In genomic region chr9:134644715-134645606, GRCh38 we compare ENCODE assay signal across 1 cellular context.
A peak's percentile ranks its signal among the peaks of the same experiment; 100 is the strongest.
TF ChIP-seq lines count a peak whose summit lies in the region.

No MANE protein-coding gene starts in this region.

TF ChIP-seq in HEK293, 187 proteins besides CTCF, POLR2A, EP300 and RAD21 (continued from another document and continues in another):
- TF ChIP-seq TSHZ1 (tag by site-specific recombination; IDR thresholded peaks at IDR 0.05; ENCODE audit: borderline replicate concordance) (peak; percentile 13; the same call in 1 of the 2 replicates), SP2 (tag by site-specific recombination; IDR thresholded peaks at IDR 0.05) (peak; percentile 39; the same call in 1 of the 2 replicates), ZBTB20 (tag by site-specific recombination; IDR thresholded peaks at IDR 0.05) (0 out of 2 replicates have a peak, but pooled peaks have one; percentile 23), ZBTB21 (tag by site-specific recombination; IDR thresholded peaks at IDR 0.05) (peak; percentile 47; the same call in 1 of the 2 replicates), ZNF280C (tag by site-specific recombination; IDR thresholded peaks at IDR 0.05) (no peak), KLF10 (tag by site-specific recombination; IDR thresholded peaks at IDR 0.05) (peak; percentile 28; the same call in 1 of the 2 replicates), ZNF335 (tag by site-specific recombination; conservative IDR thresholded peaks at IDR 0.05) (peak; percentile 41), ZNF600 (tag by site-specific recombination; IDR thresholded peaks at IDR 0.05) (peak; percentile 93), ZNF76 (tag by site-specific recombination; IDR thresholded peaks at IDR 0.05; ENCODE audit: borderline replicate concordance, low read depth) (peak; percentile 50; the same call in 1 of the 2 replicates), ZNF214 (tag by site-specific recombination; IDR thresholded peaks at IDR 0.05; ENCODE audit: borderline replicate concordance) (no peak), ZNF394 (tag by site-specific recombination; IDR thresholded peaks at IDR 0.05; ENCODE audit: borderline replicate concordance) (peak; percentile 43; the same call in 1 of the 2 replicates), ZNF623 (tag by site-specific recombination; IDR thresholded peaks at IDR 0.05) (0 out of 2 replicates have a peak, but pooled peaks have one; percentile 12), PRDM1 (tag by site-specific recombination; IDR thresholded peaks at IDR 0.05) (peak; percentile 76), ZNF366 (tag by site-specific recombination; conservative IDR thresholded peaks at IDR 0.05) (peak; percentile 56; the same call in 1 of the 2 replicates), ZBTB17 (tag by site-specific recombination; IDR thresholded peaks at IDR 0.05) (no peak), ZNF24 (tag by site-specific recombination; IDR thresholded peaks at IDR 0.05) (peak; percentile 48; the same call in 1 of the 2 replicates), RBAK (tag by site-specific recombination; IDR thresholded peaks at IDR 0.05) (no peak)
- TF ChIP-seq, protein P1, sequence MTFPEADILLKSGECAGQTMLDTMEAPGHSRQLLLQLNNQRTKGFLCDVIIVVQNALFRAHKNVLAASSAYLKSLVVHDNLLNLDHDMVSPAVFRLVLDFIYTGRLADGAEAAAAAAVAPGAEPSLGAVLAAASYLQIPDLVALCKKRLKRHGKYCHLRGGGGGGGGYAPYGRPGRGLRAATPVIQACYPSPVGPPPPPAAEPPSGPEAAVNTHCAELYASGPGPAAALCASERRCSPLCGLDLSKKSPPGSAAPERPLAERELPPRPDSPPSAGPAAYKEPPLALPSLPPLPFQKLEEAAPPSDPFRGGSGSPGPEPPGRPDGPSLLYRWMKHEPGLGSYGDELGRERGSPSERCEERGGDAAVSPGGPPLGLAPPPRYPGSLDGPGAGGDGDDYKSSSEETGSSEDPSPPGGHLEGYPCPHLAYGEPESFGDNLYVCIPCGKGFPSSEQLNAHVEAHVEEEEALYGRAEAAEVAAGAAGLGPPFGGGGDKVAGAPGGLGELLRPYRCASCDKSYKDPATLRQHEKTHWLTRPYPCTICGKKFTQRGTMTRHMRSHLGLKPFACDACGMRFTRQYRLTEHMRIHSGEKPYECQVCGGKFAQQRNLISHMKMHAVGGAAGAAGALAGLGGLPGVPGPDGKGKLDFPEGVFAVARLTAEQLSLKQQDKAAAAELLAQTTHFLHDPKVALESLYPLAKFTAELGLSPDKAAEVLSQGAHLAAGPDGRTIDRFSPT (tag by site-specific recombination; IDR thresholded peaks at IDR 0.05): 0 out of 2 replicates have a peak, but pooled peaks have one; percentile 9
- TF ChIP-seq, protein P2, sequence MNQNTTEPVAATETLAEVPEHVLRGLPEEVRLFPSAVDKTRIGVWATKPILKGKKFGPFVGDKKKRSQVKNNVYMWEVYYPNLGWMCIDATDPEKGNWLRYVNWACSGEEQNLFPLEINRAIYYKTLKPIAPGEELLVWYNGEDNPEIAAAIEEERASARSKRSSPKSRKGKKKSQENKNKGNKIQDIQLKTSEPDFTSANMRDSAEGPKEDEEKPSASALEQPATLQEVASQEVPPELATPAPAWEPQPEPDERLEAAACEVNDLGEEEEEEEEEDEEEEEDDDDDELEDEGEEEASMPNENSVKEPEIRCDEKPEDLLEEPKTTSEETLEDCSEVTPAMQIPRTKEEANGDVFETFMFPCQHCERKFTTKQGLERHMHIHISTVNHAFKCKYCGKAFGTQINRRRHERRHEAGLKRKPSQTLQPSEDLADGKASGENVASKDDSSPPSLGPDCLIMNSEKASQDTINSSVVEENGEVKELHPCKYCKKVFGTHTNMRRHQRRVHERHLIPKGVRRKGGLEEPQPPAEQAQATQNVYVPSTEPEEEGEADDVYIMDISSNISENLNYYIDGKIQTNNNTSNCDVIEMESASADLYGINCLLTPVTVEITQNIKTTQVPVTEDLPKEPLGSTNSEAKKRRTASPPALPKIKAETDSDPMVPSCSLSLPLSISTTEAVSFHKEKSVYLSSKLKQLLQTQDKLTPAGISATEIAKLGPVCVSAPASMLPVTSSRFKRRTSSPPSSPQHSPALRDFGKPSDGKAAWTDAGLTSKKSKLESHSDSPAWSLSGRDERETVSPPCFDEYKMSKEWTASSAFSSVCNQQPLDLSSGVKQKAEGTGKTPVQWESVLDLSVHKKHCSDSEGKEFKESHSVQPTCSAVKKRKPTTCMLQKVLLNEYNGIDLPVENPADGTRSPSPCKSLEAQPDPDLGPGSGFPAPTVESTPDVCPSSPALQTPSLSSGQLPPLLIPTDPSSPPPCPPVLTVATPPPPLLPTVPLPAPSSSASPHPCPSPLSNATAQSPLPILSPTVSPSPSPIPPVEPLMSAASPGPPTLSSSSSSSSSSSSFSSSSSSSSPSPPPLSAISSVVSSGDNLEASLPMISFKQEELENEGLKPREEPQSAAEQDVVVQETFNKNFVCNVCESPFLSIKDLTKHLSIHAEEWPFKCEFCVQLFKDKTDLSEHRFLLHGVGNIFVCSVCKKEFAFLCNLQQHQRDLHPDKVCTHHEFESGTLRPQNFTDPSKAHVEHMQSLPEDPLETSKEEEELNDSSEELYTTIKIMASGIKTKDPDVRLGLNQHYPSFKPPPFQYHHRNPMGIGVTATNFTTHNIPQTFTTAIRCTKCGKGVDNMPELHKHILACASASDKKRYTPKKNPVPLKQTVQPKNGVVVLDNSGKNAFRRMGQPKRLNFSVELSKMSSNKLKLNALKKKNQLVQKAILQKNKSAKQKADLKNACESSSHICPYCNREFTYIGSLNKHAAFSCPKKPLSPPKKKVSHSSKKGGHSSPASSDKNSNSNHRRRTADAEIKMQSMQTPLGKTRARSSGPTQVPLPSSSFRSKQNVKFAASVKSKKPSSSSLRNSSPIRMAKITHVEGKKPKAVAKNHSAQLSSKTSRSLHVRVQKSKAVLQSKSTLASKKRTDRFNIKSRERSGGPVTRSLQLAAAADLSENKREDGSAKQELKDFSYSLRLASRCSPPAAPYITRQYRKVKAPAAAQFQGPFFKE (tag by site-specific recombination; IDR thresholded peaks at IDR 0.05; ENCODE audit: borderline replicate concordance): peak; percentile 45; the same call in 1 of the 2 replicates
- TF ChIP-seq, protein P3, sequence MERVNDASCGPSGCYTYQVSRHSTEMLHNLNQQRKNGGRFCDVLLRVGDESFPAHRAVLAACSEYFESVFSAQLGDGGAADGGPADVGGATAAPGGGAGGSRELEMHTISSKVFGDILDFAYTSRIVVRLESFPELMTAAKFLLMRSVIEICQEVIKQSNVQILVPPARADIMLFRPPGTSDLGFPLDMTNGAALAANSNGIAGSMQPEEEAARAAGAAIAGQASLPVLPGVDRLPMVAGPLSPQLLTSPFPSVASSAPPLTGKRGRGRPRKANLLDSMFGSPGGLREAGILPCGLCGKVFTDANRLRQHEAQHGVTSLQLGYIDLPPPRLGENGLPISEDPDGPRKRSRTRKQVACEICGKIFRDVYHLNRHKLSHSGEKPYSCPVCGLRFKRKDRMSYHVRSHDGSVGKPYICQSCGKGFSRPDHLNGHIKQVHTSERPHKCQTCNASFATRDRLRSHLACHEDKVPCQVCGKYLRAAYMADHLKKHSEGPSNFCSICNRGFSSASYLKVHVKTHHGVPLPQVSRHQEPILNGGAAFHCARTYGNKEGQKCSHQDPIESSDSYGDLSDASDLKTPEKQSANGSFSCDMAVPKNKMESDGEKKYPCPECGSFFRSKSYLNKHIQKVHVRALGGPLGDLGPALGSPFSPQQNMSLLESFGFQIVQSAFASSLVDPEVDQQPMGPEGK (tag by site-specific recombination; IDR thresholded peaks at IDR 0.05): peak; percentile 70
- TF ChIP-seq, protein P4, sequence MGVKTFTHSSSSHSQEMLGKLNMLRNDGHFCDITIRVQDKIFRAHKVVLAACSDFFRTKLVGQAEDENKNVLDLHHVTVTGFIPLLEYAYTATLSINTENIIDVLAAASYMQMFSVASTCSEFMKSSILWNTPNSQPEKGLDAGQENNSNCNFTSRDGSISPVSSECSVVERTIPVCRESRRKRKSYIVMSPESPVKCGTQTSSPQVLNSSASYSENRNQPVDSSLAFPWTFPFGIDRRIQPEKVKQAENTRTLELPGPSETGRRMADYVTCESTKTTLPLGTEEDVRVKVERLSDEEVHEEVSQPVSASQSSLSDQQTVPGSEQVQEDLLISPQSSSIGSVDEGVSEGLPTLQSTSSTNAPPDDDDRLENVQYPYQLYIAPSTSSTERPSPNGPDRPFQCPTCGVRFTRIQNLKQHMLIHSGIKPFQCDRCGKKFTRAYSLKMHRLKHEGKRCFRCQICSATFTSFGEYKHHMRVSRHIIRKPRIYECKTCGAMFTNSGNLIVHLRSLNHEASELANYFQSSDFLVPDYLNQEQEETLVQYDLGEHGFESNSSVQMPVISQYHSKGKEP (tag by site-specific recombination; IDR thresholded peaks at IDR 0.05): peak; percentile 72
- TF ChIP-seq, protein P5, sequence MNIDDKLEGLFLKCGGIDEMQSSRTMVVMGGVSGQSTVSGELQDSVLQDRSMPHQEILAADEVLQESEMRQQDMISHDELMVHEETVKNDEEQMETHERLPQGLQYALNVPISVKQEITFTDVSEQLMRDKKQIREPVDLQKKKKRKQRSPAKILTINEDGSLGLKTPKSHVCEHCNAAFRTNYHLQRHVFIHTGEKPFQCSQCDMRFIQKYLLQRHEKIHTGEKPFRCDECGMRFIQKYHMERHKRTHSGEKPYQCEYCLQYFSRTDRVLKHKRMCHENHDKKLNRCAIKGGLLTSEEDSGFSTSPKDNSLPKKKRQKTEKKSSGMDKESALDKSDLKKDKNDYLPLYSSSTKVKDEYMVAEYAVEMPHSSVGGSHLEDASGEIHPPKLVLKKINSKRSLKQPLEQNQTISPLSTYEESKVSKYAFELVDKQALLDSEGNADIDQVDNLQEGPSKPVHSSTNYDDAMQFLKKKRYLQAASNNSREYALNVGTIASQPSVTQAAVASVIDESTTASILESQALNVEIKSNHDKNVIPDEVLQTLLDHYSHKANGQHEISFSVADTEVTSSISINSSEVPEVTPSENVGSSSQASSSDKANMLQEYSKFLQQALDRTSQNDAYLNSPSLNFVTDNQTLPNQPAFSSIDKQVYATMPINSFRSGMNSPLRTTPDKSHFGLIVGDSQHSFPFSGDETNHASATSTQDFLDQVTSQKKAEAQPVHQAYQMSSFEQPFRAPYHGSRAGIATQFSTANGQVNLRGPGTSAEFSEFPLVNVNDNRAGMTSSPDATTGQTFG (tag by site-specific recombination; IDR thresholded peaks at IDR 0.05; ENCODE audit: borderline replicate concordance): no peak
- TF ChIP-seq, protein P6, sequence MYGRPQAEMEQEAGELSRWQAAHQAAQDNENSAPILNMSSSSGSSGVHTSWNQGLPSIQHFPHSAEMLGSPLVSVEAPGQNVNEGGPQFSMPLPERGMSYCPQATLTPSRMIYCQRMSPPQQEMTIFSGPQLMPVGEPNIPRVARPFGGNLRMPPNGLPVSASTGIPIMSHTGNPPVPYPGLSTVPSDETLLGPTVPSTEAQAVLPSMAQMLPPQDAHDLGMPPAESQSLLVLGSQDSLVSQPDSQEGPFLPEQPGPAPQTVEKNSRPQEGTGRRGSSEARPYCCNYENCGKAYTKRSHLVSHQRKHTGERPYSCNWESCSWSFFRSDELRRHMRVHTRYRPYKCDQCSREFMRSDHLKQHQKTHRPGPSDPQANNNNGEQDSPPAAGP (tag by site-specific recombination; IDR thresholded peaks at IDR 0.05): peak; percentile 70; the same call in 1 of the 2 replicates
